In genomic region chr20:44138859-44139258, GRCh38 we compare ENCODE assay signal across 18 cellular contexts. TPM values are rescaled to one million over a fixed set of nuclear protein-coding genes. Genes with fewer than 3 reads are reported as not detected.
DNase-seq lines count a peak whose midpoint lies in the region; ATAC-seq and TF ChIP-seq lines count a peak whose summit lies in the region.
"Had no signal": no experiment of that assay in that cellular context is flagged by ENCODE, and none has a peak within 500 bp of the region (broad histone marks: within the 10 kb centered on the region; RNA-seq: fewer than 3 reads in every experiment).

No MANE protein-coding gene starts in this region.

- WGBS in esophagus muscularis mucosa: 53% methylated on average over 10 of the region's 10 CpGs
- 88% methylated on average over 10 of the region's 10 CpGs for whole genome bisulfite sequencing in smooth muscle cell (ENCODE audit: low lambda C conversion rate)

- no peaks in the 10 kb centered on the region for H4K20me1 ChIP-seq in smooth muscle cell (ENCODE audit: low read depth)

- POLR2A ChIA-PET in activated CD8-positive, alpha-beta T cell treated with anti-CD3 and anti-CD28 coated beads for 36 hours (lab: Charles Lee): no interaction called here

- TF ChIP-seq EP300 in esophagus muscularis mucosa (IDR thresholded peaks at IDR 0.05): no peak

- no peak overlapping the region for H2AFZ ChIP-seq in smooth muscle cell (ENCODE audit: low read depth)
- H2AFZ ChIP-seq: parathyroid adenoma had no signal

- H3K9me3 ChIP-seq in HUES6 (ENCODE audit: control insufficient read depth, insufficient read depth, low read depth, low read length) (no peaks in the 10 kb centered on the region), esophagus muscularis mucosa (no peaks in the 10 kb centered on the region), smooth muscle cell (replicated peaks; ENCODE audit: low read depth) (no peaks in the 10 kb centered on the region), HAP-1 (no peaks in the 10 kb centered on the region), upper lobe of right lung (no peaks in the 10 kb centered on the region)
- H3K9me3 ChIP-seq: thyroid gland had no signal

- peaks cover 22% of the 10 kb centered on the region for H3K4me1 Mint-ChIP-seq in mesothelial cell of epicardium
- H3K4me1 Mint-ChIP-seq in activated CD8-positive, alpha-beta T cell treated with anti-CD3 and anti-CD28 coated beads for 36 hours (ENCODE audit: low read depth): no peaks in the 10 kb centered on the region
- H3K4me1 Mint-ChIP-seq: activated T-helper 17 cell treated with anti-CD3 and anti-CD28 coated beads, Interleukin-2, amount 50 U/mL, for 72 hours had no signal

- H3K4me2 ChIP-seq in smooth muscle cell: no peak overlapping the region

- no peaks in the 10 kb centered on the region for H3K27me3 ChIP-seq in HUES6 (ENCODE audit: control insufficient read depth, insufficient read depth, low read length)
- no peaks in the 10 kb centered on the region for H3K27me3 ChIP-seq in esophagus muscularis mucosa
- no peaks in the 10 kb centered on the region for H3K27me3 ChIP-seq in smooth muscle cell (ENCODE audit: low read depth)
- H3K27me3 ChIP-seq in HAP-1 (ENCODE audit: low read depth): no peaks in the 10 kb centered on the region
- H3K27me3 ChIP-seq in upper lobe of right lung: no peaks in the 10 kb centered on the region
- H3K27me3 ChIP-seq: thyroid gland had no signal

- H3F3A ChIP-seq in smooth muscle cell (ENCODE audit: low read depth): peaks cover 15% of the 10 kb centered on the region

- H3K36me3 ChIP-seq in HUES6 (ENCODE audit: control insufficient read depth, insufficient read depth, low read length) (no peaks in the 10 kb centered on the region), esophagus muscularis mucosa (peaks cover 0 to 4% (median 0%) of the 10 kb centered on the region in 4 donors), smooth muscle cell (ENCODE audit: low read depth) (no peaks in the 10 kb centered on the region), HAP-1 (replicated peaks) (no peaks in the 10 kb centered on the region), upper lobe of right lung (no peaks in the 10 kb centered on the region)
- H3K36me3 ChIP-seq: thyroid gland had no signal

- no peak for TF ChIP-seq CTCF in esophagus muscularis mucosa (IDR thresholded peaks at IDR 0.05)
- no peak for TF ChIP-seq CTCF in mesothelial cell of epicardium (IDR thresholded peaks at IDR 0.05; ENCODE audit: unreplicated experiment)
- no peak for TF ChIP-seq CTCF in smooth muscle cell (IDR thresholded peaks at IDR 0.05; ENCODE audit: borderline replicate concordance, insufficient read depth, poor library complexity, severe bottlenecking)
- TF ChIP-seq CTCF in activated CD8-positive, alpha-beta T cell treated with anti-CD3 and anti-CD28 coated beads for 36 hours (IDR thresholded peaks at IDR 0.05): no peak
- no peak for TF ChIP-seq CTCF in upper lobe of right lung (IDR thresholded peaks at IDR 0.05)

- CTCF ChIA-PET in activated CD8-positive, alpha-beta T cell treated with anti-CD3 and anti-CD28 coated beads for 36 hours (lab: Charles Lee): interaction anchor here (3.0 kb wide), 1 partner anchor 51 kb away, joined by 11 read pairs; no protein-coding TSS in a partner anchor

- peaks cover 18% of the 10 kb centered on the region for H3K4me1 ChIP-seq in HUES6 (ENCODE audit: control insufficient read depth, insufficient read depth, low read length)
- peaks cover 67 to 91% (median 90%) of the 10 kb centered on the region in 4 donors for H3K4me1 ChIP-seq in esophagus muscularis mucosa
- H3K4me1 ChIP-seq in smooth muscle cell (ENCODE audit: low read depth): peaks cover 6% of the 10 kb centered on the region
- H3K4me1 ChIP-seq in HAP-1: no peaks in the 10 kb centered on the region
- no peaks in the 10 kb centered on the region for H3K4me1 ChIP-seq in upper lobe of right lung
- H3K4me1 ChIP-seq: parathyroid adenoma had no signal

- peak overlapping the region; percentile 86 for H3K27ac Mint-ChIP-seq in mesothelial cell of epicardium
- no peak overlapping the region for H3K27ac Mint-ChIP-seq in activated CD8-positive, alpha-beta T cell treated with anti-CD3 and anti-CD28 coated beads for 36 hours
- H3K27ac Mint-ChIP-seq: activated T-helper 17 cell treated with anti-CD3 and anti-CD28 coated beads, Interleukin-2, amount 50 U/mL, for 72 hours; CD4-positive, alpha-beta T cell; effector memory CD8-positive, alpha-beta T cell had no signal

- no peaks in the 10 kb centered on the region for H3K9me3 Mint-ChIP-seq in mesothelial cell of epicardium
- no peaks in the 10 kb centered on the region for H3K9me3 Mint-ChIP-seq in activated CD8-positive, alpha-beta T cell treated with anti-CD3 and anti-CD28 coated beads for 36 hours
- H3K9me3 Mint-ChIP-seq: activated T-helper 17 cell treated with anti-CD3 and anti-CD28 coated beads, Interleukin-2, amount 50 U/mL, for 72 hours; CD4-positive, alpha-beta T cell; effector memory CD8-positive, alpha-beta T cell had no signal

- in situ Hi-C loops in HAP-1 (cut with MboI; ENCODE audit: low sequenced_read_pairs): no loop called here

- no peak overlapping the region for H3K4me3 Mint-ChIP-seq in mesothelial cell of epicardium
- no peak overlapping the region for H3K4me3 Mint-ChIP-seq in activated CD8-positive, alpha-beta T cell treated with anti-CD3 and anti-CD28 coated beads for 36 hours
- H3K4me3 Mint-ChIP-seq: activated T-helper 17 cell treated with anti-CD3 and anti-CD28 coated beads, Interleukin-2, amount 50 U/mL, for 72 hours; CD4-positive, alpha-beta T cell; effector memory CD8-positive, alpha-beta T cell had no signal

- H3K4me3 ChIP-seq in HUES6 (ENCODE audit: low read depth, low read length) (no peak overlapping the region), esophagus muscularis mucosa (peak overlapping the region in 2 of 4 donors; percentile 2 to 7), smooth muscle cell (no peak overlapping the region), HAP-1 (no peak overlapping the region), upper lobe of right lung (no peak overlapping the region)
- H3K4me3 ChIP-seq: thyroid gland had no signal

- no peaks in the 10 kb centered on the region for H3K79me2 ChIP-seq in smooth muscle cell (ENCODE audit: low read depth)
- H3K79me2 ChIP-seq: parathyroid adenoma had no signal

- H3K36me3 Mint-ChIP-seq in mesothelial cell of epicardium: no peaks in the 10 kb centered on the region
- H3K36me3 Mint-ChIP-seq in activated CD8-positive, alpha-beta T cell treated with anti-CD3 and anti-CD28 coated beads for 36 hours (ENCODE audit: low read depth): no peaks in the 10 kb centered on the region

- intact Hi-C loops in esophagus muscularis mucosa (cut with DNase I): loop anchor here (5.0 kb wide), 1 partner anchor 48 kb away; the partner anchor contains the start of gene JPH2
- intact Hi-C loops in activated CD8-positive, alpha-beta T cell treated with anti-CD3 and anti-CD28 coated beads for 36 hours (cut with micrococcal nuclease): no loop called here
- intact Hi-C loops in upper lobe of right lung (cut with DNase I): no loop called here

- DNase-seq in esophagus muscularis mucosa (ENCODE audit: extremely low spot score) (no peak), mesothelial cell of epicardium (ENCODE audit: low spot score in 2 of 2, unreplicated experiment in 2 of 2) (no peak), smooth muscle cell (lab: John Stamatoyannopoulos, UW; ENCODE audit: unreplicated experiment) (no peak), NCI-H2196 (lab: John Stamatoyannopoulos, UW; ENCODE audit: unreplicated experiment) (no peak), HAP-1 (ENCODE audit: low spot score in 2 of 2) (no peak), upper lobe of right lung (no peak)
- no peak for DNase-seq in activated CD8-positive, alpha-beta T cell treated with anti-CD3 and anti-CD28 coated beads for 36 hours
- DNase-seq: CD4-positive, alpha-beta T cell; effector memory CD8-positive, alpha-beta T cell; left cardiac atrium; NCI-H2227 treated with DMSO at 0.1 percent for 48 hours; PC-3; T-helper 9 cell; thyroid gland had no signal

- no peak for ATAC-seq in activated CD8-positive, alpha-beta T cell treated with anti-CD3 and anti-CD28 coated beads for 36 hours
- no peak for ATAC-seq in upper lobe of right lung
- ATAC-seq: activated CD4-positive, CD25-positive, alpha-beta regulatory T cell treated with anti-CD3 and anti-CD28 coated beads, Interleukin-2, amount 50 U/mL, for 24 hours; activated T-helper 17 cell treated with anti-CD3 and anti-CD28 coated beads, Interleukin-2, amount 50 U/mL, for 72 hours; effector memory CD8-positive, alpha-beta T cell; PC-3 had no signal

- no peaks in the 10 kb centered on the region for H3K27me3 Mint-ChIP-seq in mesothelial cell of epicardium (ENCODE audit: low read depth)
- H3K27me3 Mint-ChIP-seq in activated CD8-positive, alpha-beta T cell treated with anti-CD3 and anti-CD28 coated beads for 36 hours: peaks cover 8% of the 10 kb centered on the region

- H3K9ac ChIP-seq in HUES6 (ENCODE audit: low read length) (peak overlapping the region; percentile 29), smooth muscle cell (ENCODE audit: low read depth) (no peak overlapping the region)
- H3K9ac ChIP-seq: parathyroid adenoma had no signal

- H3K27ac ChIP-seq in HUES6 (ENCODE audit: low read depth, low read length) (peak overlapping the region; percentile 29; the same call in 1 of the 2 replicates), esophagus muscularis mucosa (replicated peaks in 1 of 4) (peak overlapping the region; percentile 85 to 95 (median 92)), smooth muscle cell (ENCODE audit: low read depth) (peak overlapping the region; percentile 22), upper lobe of right lung (no peak overlapping the region)
- H3K27ac ChIP-seq: parathyroid adenoma, thyroid gland had no signal

- TF ChIP-seq POLR2A in esophagus muscularis mucosa (IDR thresholded peaks at IDR 0.05; ENCODE audit: low read depth): no peak

RNA-seq across cellular contexts. Expression of gene JPH2, which starts 48.1 kb away (rescaled TPM):
- total RNA-seq in esophagus muscularis mucosa: 100 to 1,000 TPM; 187 to 441 (median 295) TPM
- 3.4 to 4.2 TPM (median 3.5 TPM) in 3 replicates for total RNA-seq in mesothelial cell of epicardium
- 3.9 and 4.4 TPM in 2 replicates for total RNA-seq in smooth muscle cell
- 6.0 and 7.4 TPM in 2 replicates for polyA plus RNA-seq in smooth muscle cell
- total RNA-seq in activated CD8-positive, alpha-beta T cell treated with anti-CD3 and anti-CD28 coated beads for 36 hours: under 1 TPM; 0.47 to 0.54 TPM
- 7.9 TPM for total RNA-seq in upper lobe of right lung
- total RNA-seq: CD4-positive, alpha-beta T cell had no signal

Comparison
In these comparisons a context has a peak if more than half of its experiments do, and no peak if none do; other contexts are left out.
1. RNA of gene JPH2, which starts 48.1 kb away (total RNA-seq): 187 to 441 TPM in esophagus muscularis mucosa; 7.9 TPM in upper lobe of right lung (single experiment), 3.9 to 4.4 TPM in smooth muscle cell, 3.4 to 4.2 TPM in mesothelial cell of epicardium and 0.47 to 0.54 TPM in activated CD8-positive, alpha-beta T cell treated with anti-CD3 and anti-CD28 coated beads for 36 hours; every median in the first group is over 10 times any median in the second.